ENCODE assay signal across 11 cellular contexts in the genomic region with DNA sequence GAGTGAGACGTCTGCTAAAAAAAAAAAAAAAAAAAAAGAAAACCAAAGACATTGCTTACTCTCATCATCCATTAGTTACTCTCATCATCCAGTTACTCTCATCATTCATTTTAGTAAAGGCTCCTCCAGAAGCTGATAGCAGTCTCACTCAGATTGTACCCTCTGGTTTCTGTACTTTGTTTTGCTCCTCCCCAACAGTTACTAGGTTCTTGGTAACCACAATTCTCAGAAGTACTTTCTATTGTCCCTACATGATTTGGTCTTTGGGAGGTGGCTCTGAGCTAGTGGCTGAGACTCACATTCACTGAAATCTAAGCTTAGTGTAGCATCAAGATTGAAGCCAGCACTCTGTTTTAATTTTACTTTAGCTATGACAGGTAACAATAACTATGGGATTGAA. TPM values are rescaled to one million over a fixed set of nuclear protein-coding genes. Genes with fewer than 3 reads are reported as not detected.
DNase-seq lines count a peak whose midpoint lies in the region; ATAC-seq, FAIRE-seq and TF ChIP-seq lines count a peak whose summit lies in the region.
"Had no signal": no experiment of that assay in that cellular context is flagged by ENCODE, and none has a peak within 500 bp of the region (broad histone marks: within the 10 kb centered on the region; RNA-seq: fewer than 3 reads in every experiment).

No MANE protein-coding gene starts in this region.

- H2AFZ ChIP-seq in MM.1S (ENCODE audit: low read length): no peak overlapping the region

- H3K27me3 Mint-ChIP-seq in MCF 10A (ENCODE audit: insufficient read depth, unreplicated experiment): peaks cover 95% of the 10 kb centered on the region
- H3K27me3 Mint-ChIP-seq in stimulated activated naive B cell treated with anti-CD40 and anti-IgM and Interleukin-4, amounts not matched to agents 10 μg/mL and 1 μg/mL and 100 μg/mL, for 72 hours: peaks cover 13 to 24% of the 10 kb centered on the region in 2 donors

- no peak for FAIRE-seq in small intestine (lab: Jason Lieb, UNC)

- 17 to 44% (median 40%) methylated on average over 1 of the region's 1 CpG for WGBS in small intestine, 3 donors

- H3K4me2 ChIP-seq in MM.1S (ENCODE audit: low read depth, low read length): peak overlapping the region; percentile 15

- H3K4me3 Mint-ChIP-seq in MCF 10A (ENCODE audit: unreplicated experiment): no peak overlapping the region
- H3K4me3 Mint-ChIP-seq in stimulated activated naive B cell treated with anti-CD40 and anti-IgM and Interleukin-4, amounts not matched to agents 10 μg/mL and 1 μg/mL and 100 μg/mL, for 72 hours: no peak overlapping the region
- H3K4me3 Mint-ChIP-seq: neural crest cell had no signal

- POLR2A ChIA-PET in MCF 10A (lab: Yijun Ruan, JAX): interaction anchor here (0.6 kb wide), 2 partner anchors 170 to 437 kb away, joined by 3 to 4 read pairs; no protein-coding TSS in a partner anchor

- no TSS peak for BruUV-seq in MCF 10A (replicated peaks; lab: Mats Ljungman, UMichigan)

- no peak overlapping the region for H3K27ac Mint-ChIP-seq in MCF 10A (ENCODE audit: low read depth, unreplicated experiment)
- no peak overlapping the region for H3K27ac Mint-ChIP-seq in stimulated activated naive B cell treated with anti-CD40 and anti-IgM and Interleukin-4, amounts not matched to agents 10 μg/mL and 1 μg/mL and 100 μg/mL, for 72 hours

- H3K27ac ChIP-seq in breast epithelium (peak overlapping the region; percentile 85 to 91), MM.1S (ENCODE audit: low read length) (0 out of 2 replicates have a peak overlapping the region, but pooled peaks have one; percentile 12), small intestine (ENCODE audit: low read depth in 1 of 2, low read length in 1 of 2) (no peak overlapping the region)

- H3K36me3 ChIP-seq in breast epithelium (no peaks in the 10 kb centered on the region), MM.1S (replicated peaks; ENCODE audit: insufficient read depth, low read length) (no peaks in the 10 kb centered on the region), small intestine (ENCODE audit: control insufficient read depth in 2 of 2, insufficient read depth in 2 of 2, low read length in 2 of 2) (no peaks in the 10 kb centered on the region)

- H3K36me3 Mint-ChIP-seq in MCF 10A (ENCODE audit: insufficient read depth, unreplicated experiment): no peaks in the 10 kb centered on the region
- H3K36me3 Mint-ChIP-seq in stimulated activated naive B cell treated with anti-CD40 and anti-IgM and Interleukin-4, amounts not matched to agents 10 μg/mL and 1 μg/mL and 100 μg/mL, for 72 hours: no peaks in the 10 kb centered on the region

- TF ChIP-seq CTCF in breast epithelium (IDR thresholded peaks at IDR 0.05) (no peak), MCF 10A (IDR thresholded peaks at IDR 0.05; ENCODE audit: unreplicated experiment) (no peak), MM.1S (IDR thresholded peaks at IDR 0.05; ENCODE audit: low read length) (no peak)

- no peaks in the 10 kb centered on the region for H3K9me2 ChIP-seq in MM.1S (replicated peaks; ENCODE audit: insufficient read depth, low read length)

- H3K27me3 ChIP-seq in breast epithelium (no peaks in the 10 kb centered on the region), MM.1S (replicated peaks; ENCODE audit: insufficient read depth, low read length) (no peaks in the 10 kb centered on the region), small intestine (ENCODE audit: control insufficient read depth in 2 of 2, insufficient read depth in 2 of 2, low read length in 2 of 2) (no peaks in the 10 kb centered on the region)

- peaks cover 8% of the 10 kb centered on the region; the same call in 1 of the 2 replicates for H3F3A ChIP-seq in MM.1S (ENCODE audit: insufficient read depth, low read length)

- no peaks in the 10 kb centered on the region for H4K20me1 ChIP-seq in MM.1S (ENCODE audit: insufficient read depth, low read length)

- no peak for TF ChIP-seq POLR2A in breast epithelium (IDR thresholded peaks at IDR 0.05)

- H3K9me3 Mint-ChIP-seq in MCF 10A (ENCODE audit: unreplicated experiment): no peaks in the 10 kb centered on the region
- no peaks in the 10 kb centered on the region for H3K9me3 Mint-ChIP-seq in stimulated activated naive B cell treated with anti-CD40 and anti-IgM and Interleukin-4, amounts not matched to agents 10 μg/mL and 1 μg/mL and 100 μg/mL, for 72 hours
- H3K9me3 Mint-ChIP-seq: neural crest cell had no signal

- no peaks in the 10 kb centered on the region for H3K79me2 ChIP-seq in MM.1S (ENCODE audit: low read length)

- peaks cover 0 to under 1% of the 10 kb centered on the region in 2 donors for H3K9me3 ChIP-seq in breast epithelium
- H3K9me3 ChIP-seq in MM.1S (replicated peaks; ENCODE audit: insufficient read depth, low read length): no peaks in the 10 kb centered on the region
- no peaks in the 10 kb centered on the region for H3K9me3 ChIP-seq in small intestine (ENCODE audit: control insufficient read depth, low read depth)

- peak; percentile 59 for ATAC-seq in GM21723 (IDR thresholded peaks at IDR 0.05; ENCODE audit: unreplicated experiment)
- peak; percentile 92 to 97 for ATAC-seq in stimulated activated naive B cell treated with anti-CD40 and anti-IgM and Interleukin-4, amounts not matched to agents 10 μg/mL and 1 μg/mL and 100 μg/mL, for 72 hours (replicated peaks)

- H3K4me3 ChIP-seq in breast epithelium (no peak overlapping the region), MM.1S (ENCODE audit: low read length) (no peak overlapping the region), small intestine (ENCODE audit: low read depth in 1 of 2, low read length in 2 of 2) (no peak overlapping the region)

- H3K4me1 ChIP-seq in breast epithelium (peaks cover 10 to 12% of the 10 kb centered on the region in 2 donors), MM.1S (ENCODE audit: low read length) (peaks cover 17% of the 10 kb centered on the region), small intestine (ENCODE audit: control insufficient read depth in 2 of 2, insufficient read depth in 1 of 2, low read depth in 1 of 2, low read length in 1 of 2) (peaks cover 0 to 3% of the 10 kb centered on the region in 2 donors)

- CTCF ChIA-PET in MCF 10A (lab: Yijun Ruan, JAX): interaction anchor here (0.6 to 14.6 kb wide), 7 partner anchors 9 to 651 kb away, joined by 3 to 315 read pairs (median 4); no protein-coding TSS in a partner anchor

- H3K9ac ChIP-seq in MM.1S (ENCODE audit: low read length): no peak overlapping the region

- DNase-seq in breast epithelium (ENCODE audit: low spot score in 2 of 2): no peak
- DNase-seq in MCF 10A (ENCODE audit: unreplicated experiment): no peak
- DNase-seq in MM.1S: peak; percentile 82
- DNase-seq in stimulated activated naive B cell treated with anti-CD40 and anti-IgM and Interleukin-4, amounts not matched to agents 10 μg/mL and 1 μg/mL and 100 μg/mL, for 72 hours: no peak
- DNase-seq in activated gamma-delta T cell treated with Interleukin-2 at 50 U/mL for 16 hours: no peak
- DNase-seq in small intestine: no peak
- DNase-seq in 8988T: no peak
- DNase-seq: T1000 had no signal

- no peaks in the 10 kb centered on the region for H3K4me1 Mint-ChIP-seq in MCF 10A (ENCODE audit: insufficient read depth, unreplicated experiment)
- H3K4me1 Mint-ChIP-seq in stimulated activated naive B cell treated with anti-CD40 and anti-IgM and Interleukin-4, amounts not matched to agents 10 μg/mL and 1 μg/mL and 100 μg/mL, for 72 hours: peaks cover 12 to 30% of the 10 kb centered on the region in 2 donors
- H3K4me1 Mint-ChIP-seq: neural crest cell had no signal

- intact Hi-C loops in breast epithelium (cut with DNase I; ENCODE audit: low total_unique reads) (no loop called here), MCF 10A (cut with micrococcal nuclease) (no loop called here)

RNA-seq across cellular contexts. Expression of a gene that starts 14.3 kb away (rescaled TPM):
- total RNA-seq in breast epithelium (not detected), MCF 10A (2022) (not detected in 2 replicates)
- 100 to 1,000 TPM in 2 of 3 donors, 10 to 100 TPM in 1; 11.7 to 154 (median 112) TPM for polyA plus RNA-seq in small intestine
- total RNA-seq: neural crest cell, temporal lobe had no signal

RNA-seq across cellular contexts. Expression of a gene that starts 17.5 kb away (rescaled TPM):
- total RNA-seq in breast epithelium (10 to 100 TPM; 24.8 to 41.3 (median 31.6) TPM), MCF 10A (2022) (27.7 and 34.8 TPM in 2 replicates)
- polyA plus RNA-seq in small intestine: 100 to 1,000 TPM in 1 of 3 donors, 10 to 100 TPM in 2; 67.8 to 122 (median 98.4) TPM

RNA-seq across cellular contexts. Expression of a gene that starts 30.1 kb away (rescaled TPM):
- total RNA-seq in breast epithelium (1 to 10 TPM; 2.6 to 3.0 (median 2.9) TPM), MCF 10A (2022) (not detected in 2 replicates)
- 100 to 1,000 TPM in 1 of 3 donors, 10 to 100 TPM in 2; 27.5 to 125 (median 70.2) TPM for polyA plus RNA-seq in small intestine

RNA-seq across cellular contexts. Expression of a gene that starts 59.6 kb away (rescaled TPM):
- total RNA-seq in breast epithelium (10 to 100 TPM; 40.3 to 54.6 (median 53.1) TPM), MCF 10A (2022) (29.1 and 33.6 TPM in 2 replicates)
- polyA plus RNA-seq in small intestine: 10 to 100 TPM; 19.9 to 34.0 (median 26.7) TPM

Comparison
In these comparisons a context has a peak if more than half of its experiments do, and no peak if none do; other contexts are left out.
1. H3K27ac ChIP-seq: peak in breast epithelium (2 of 2) and MM.1S (single experiment); none in small intestine (0 of 2).